Comparison of ENCODE assay signal across 8 cellular contexts in the genomic region with DNA sequence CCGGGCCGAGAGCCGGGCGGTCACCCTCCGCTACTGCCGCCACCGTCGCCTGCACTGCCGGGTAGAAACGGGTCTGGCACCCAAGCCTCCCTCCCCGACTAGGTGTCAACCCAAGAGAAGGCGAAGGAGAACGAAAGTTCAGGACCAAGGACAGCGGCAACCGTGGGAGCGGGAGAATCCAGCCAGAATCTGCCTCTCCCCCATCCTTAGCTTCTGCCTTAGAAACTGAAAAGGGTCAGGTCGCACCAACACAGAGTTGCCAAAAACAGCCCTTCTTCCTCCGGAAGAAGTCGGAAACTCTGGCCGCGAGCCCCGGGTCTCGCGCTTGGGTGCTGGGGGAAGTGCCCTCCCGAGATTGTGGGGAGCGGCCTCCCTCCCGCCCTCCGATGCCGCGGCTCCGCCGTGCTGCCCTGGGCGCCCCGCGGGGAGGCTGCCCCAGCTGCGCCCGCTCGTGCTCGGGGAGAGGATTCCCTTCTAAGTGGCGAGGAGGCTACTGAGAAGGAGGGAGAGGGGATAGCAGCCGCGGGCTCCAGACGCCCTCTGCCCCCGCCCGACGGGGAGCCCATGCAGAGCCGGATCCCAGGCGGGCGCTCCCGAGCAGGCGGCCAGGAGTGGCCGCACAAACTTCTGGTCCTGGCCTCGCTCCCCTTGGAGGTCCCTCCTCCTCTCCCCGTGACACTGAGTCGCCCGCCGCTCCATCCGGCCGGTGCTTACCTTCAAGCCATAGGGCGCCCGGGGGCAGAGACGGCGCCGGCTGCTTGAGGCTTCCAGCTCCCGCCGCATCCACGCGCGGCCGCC. TPM values are rescaled to one million over a fixed set of nuclear protein-coding genes. Genes with fewer than 3 reads are reported as not detected.
A peak's percentile ranks its signal among the peaks of the same experiment; 100 is the strongest.
DNase-seq lines count a peak whose midpoint lies in the region; TF ChIP-seq lines count a peak whose summit lies in the region.

No MANE protein-coding gene starts in this region.

- no peak overlapping the region for H3K27ac Mint-ChIP-seq in activated CD4-positive, alpha-beta memory T cell treated with anti-CD3 and anti-CD28 coated beads, Interleukin-2, amount 10 ng/mL, durations not matched to agents 7 days and 5 days
- no peak overlapping the region for H3K27ac Mint-ChIP-seq in endodermal cell

- peak overlapping the region; percentile 3 for H3K4me3 Mint-ChIP-seq in activated CD4-positive, alpha-beta memory T cell treated with anti-CD3 and anti-CD28 coated beads, Interleukin-2, amount 10 ng/mL, durations not matched to agents 7 days and 5 days
- peak overlapping the region; percentile 52 for H3K4me3 Mint-ChIP-seq in endodermal cell

- no peaks in the 10 kb centered on the region for H3K36me3 ChIP-seq in MM.1S (replicated peaks; ENCODE audit: insufficient read depth, low read length)
- H3K36me3 ChIP-seq in endodermal cell (ENCODE audit: control insufficient read depth, insufficient read depth, low read length) = no peaks in the 10 kb centered on the region

- H3K9ac ChIP-seq in MM.1S (ENCODE audit: low read length) (no peak overlapping the region), endodermal cell (ENCODE audit: extremely low read depth, low read length, poor library complexity, severe bottlenecking) (no peak overlapping the region)

- H3K9me3 ChIP-seq in MM.1S (replicated peaks; ENCODE audit: insufficient read depth, low read length) (no peaks in the 10 kb centered on the region), endodermal cell (ENCODE audit: control insufficient read depth, low read length) (no peaks in the 10 kb centered on the region)

- 0 to 1% methylated on average over 20 to 70 of the region's 70 CpGs for WGBS in endodermal cell (ENCODE audit: insufficient coverage in 1 of 2, insufficient read length in 1 of 2), 2 experiments

- no peaks in the 10 kb centered on the region for H3K79me2 ChIP-seq in MM.1S (ENCODE audit: low read length)

- CTCF ChIA-PET in activated CD4-positive, alpha-beta memory T cell treated with anti-CD3 and anti-CD28 coated beads, Interleukin-2, amount 10 ng/mL, durations not matched to agents 7 days and 5 days (lab: Charles Lee) = no interaction called here

- H3K9me2 ChIP-seq in MM.1S (replicated peaks; ENCODE audit: insufficient read depth, low read length) = no peaks in the 10 kb centered on the region

- H2AFZ ChIP-seq in MM.1S (ENCODE audit: low read length) = peak overlapping the region; percentile 30; the same call in 1 of the 2 replicates

- H3K27ac ChIP-seq in MM.1S (ENCODE audit: low read length) = no peak overlapping the region
- no peak overlapping the region for H3K27ac ChIP-seq in endodermal cell (ENCODE audit: low read depth, low read length)

- TF ChIP-seq CTCF in MM.1S (IDR thresholded peaks at IDR 0.05; ENCODE audit: low read length) (no peak), endodermal cell (conservative IDR thresholded peaks at IDR 0.05) (no peak)

- H3K4me2 ChIP-seq in MM.1S (ENCODE audit: low read depth, low read length) = peak overlapping the region; percentile 74

- POLR2A ChIA-PET in activated CD4-positive, alpha-beta memory T cell treated with anti-CD3 and anti-CD28 coated beads, Interleukin-2, amount 10 ng/mL, durations not matched to agents 7 days and 5 days (lab: Charles Lee) = no interaction called here

- H3K4me1 ChIP-seq in MM.1S (ENCODE audit: low read length) (no peaks in the 10 kb centered on the region), endodermal cell (ENCODE audit: control insufficient read depth, insufficient read depth, low read length) (no peaks in the 10 kb centered on the region)

- no peaks in the 10 kb centered on the region for H4K20me1 ChIP-seq in MM.1S (ENCODE audit: insufficient read depth, low read length)

- H3K4me3 ChIP-seq in MM.1S (ENCODE audit: low read length) (peak overlapping the region; percentile 52), endodermal cell (ENCODE audit: low read length) (peak overlapping the region; percentile 68)

- peaks cover 62% of the 10 kb centered on the region for H3K27me3 Mint-ChIP-seq in activated CD4-positive, alpha-beta memory T cell treated with anti-CD3 and anti-CD28 coated beads, Interleukin-2, amount 10 ng/mL, durations not matched to agents 7 days and 5 days
- H3K27me3 Mint-ChIP-seq in endodermal cell (ENCODE audit: insufficient read depth) = peaks cover 88% of the 10 kb centered on the region

- DNase-seq in ELF-1 (ENCODE audit: low read depth, low spot score) (peak; percentile 94), MM.1S (peak; percentile 70), endodermal cell (peak; percentile 99), medulla oblongata (ENCODE audit: extremely low spot score) (peak; percentile 73), NCI-H1436 treated with DMSO at 0.1 percent for 48 hours (lab: John Stamatoyannopoulos, UW) (no peak), SHP77 (lab: John Stamatoyannopoulos, UW) (no peak)
- DNase-seq in activated CD4-positive, alpha-beta memory T cell treated with anti-CD3 and anti-CD28 coated beads, Interleukin-2, amount 10 ng/mL, durations not matched to agents 7 days and 5 days = peak; percentile 72
- DNase-seq in stimulated activated CD8-positive, alpha-beta memory T cell treated with anti-CD3 and anti-CD28 coated beads, Interleukin-4, amount 100 ng/mL, for 24 hours (ENCODE audit: low read depth) = peak; percentile 22

- no peaks in the 10 kb centered on the region for H3K36me3 Mint-ChIP-seq in activated CD4-positive, alpha-beta memory T cell treated with anti-CD3 and anti-CD28 coated beads, Interleukin-2, amount 10 ng/mL, durations not matched to agents 7 days and 5 days (ENCODE audit: low read depth)
- no peaks in the 10 kb centered on the region for H3K36me3 Mint-ChIP-seq in endodermal cell (ENCODE audit: low read depth)

- peaks cover 8% of the 10 kb centered on the region for H3K4me1 Mint-ChIP-seq in activated CD4-positive, alpha-beta memory T cell treated with anti-CD3 and anti-CD28 coated beads, Interleukin-2, amount 10 ng/mL, durations not matched to agents 7 days and 5 days
- peaks cover 4% of the 10 kb centered on the region for H3K4me1 Mint-ChIP-seq in endodermal cell

- H3K9me3 Mint-ChIP-seq in activated CD4-positive, alpha-beta memory T cell treated with anti-CD3 and anti-CD28 coated beads, Interleukin-2, amount 10 ng/mL, durations not matched to agents 7 days and 5 days = no peaks in the 10 kb centered on the region
- no peaks in the 10 kb centered on the region for H3K9me3 Mint-ChIP-seq in endodermal cell

- no peaks in the 10 kb centered on the region for H3F3A ChIP-seq in MM.1S (ENCODE audit: insufficient read depth, low read length)

- H3K27me3 ChIP-seq in MM.1S (replicated peaks; ENCODE audit: insufficient read depth, low read length) (peaks cover 5% of the 10 kb centered on the region; the same call in 1 of the 2 replicates), endodermal cell (ENCODE audit: control insufficient read depth, insufficient read depth, low read length, poor library complexity, severe bottlenecking) (peaks cover 77% of the 10 kb centered on the region)

RNA-seq across cellular contexts. Expression of a gene that starts 0.6 kb away (rescaled TPM):
- under 1 TPM; 0.30 to 0.86 TPM for total RNA-seq in activated CD4-positive, alpha-beta memory T cell treated with anti-CD3 and anti-CD28 coated beads, Interleukin-2, amount 10 ng/mL, durations not matched to agents 7 days and 5 days
- total RNA-seq in endodermal cell = 1 to 10 TPM in 1 of 2 donors, under 1 TPM in 1; 0.35 to 2.1 TPM
- polyA plus RNA-seq in endodermal cell (2013, experiment 1 of 2) = 2.6 TPM
- polyA plus RNA-seq in endodermal cell (2013, experiment 2 of 2) = 4.1 TPM

Comparison
In these comparisons a context has a peak if more than half of its experiments do, and no peak if none do; other contexts are left out.
1. DNase-seq: peak in ELF-1 (single experiment), MM.1S (single experiment), activated CD4-positive, alpha-beta memory T cell treated with anti-CD3 and anti-CD28 coated beads, Interleukin-2, amount 10 ng/mL, durations not matched to agents 7 days and 5 days (single experiment), endodermal cell (single experiment), medulla oblongata (single experiment) and stimulated activated CD8-positive, alpha-beta memory T cell treated with anti-CD3 and anti-CD28 coated beads, Interleukin-4, amount 100 ng/mL, for 24 hours (single experiment); none in NCI-H1436 treated with DMSO at 0.1 percent for 48 hours (single experiment) and SHP77 (0 of 2).